In the genomic region with DNA sequence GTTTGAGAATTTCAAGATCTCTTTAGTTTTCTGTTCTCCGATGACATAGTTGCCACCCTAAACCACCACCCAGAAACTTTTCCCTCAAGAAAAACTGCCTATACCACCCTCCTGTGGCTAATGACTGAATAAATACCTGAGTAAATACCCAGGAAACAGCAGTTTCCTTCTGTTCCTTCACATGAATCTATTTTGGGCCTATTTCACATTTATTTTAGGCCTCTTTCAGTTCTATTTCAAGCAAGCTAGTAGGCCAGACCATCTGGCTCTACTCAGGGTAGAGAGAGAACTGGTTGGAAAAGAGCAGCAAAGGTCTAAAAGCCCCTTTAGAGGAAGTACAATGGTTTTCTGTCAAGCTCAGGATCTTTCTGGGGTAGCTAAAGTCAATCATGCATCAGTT, we compare ENCODE assay signal across 1 cellular context.
TF ChIP-seq lines count a peak whose summit lies in the region.

No MANE protein-coding gene starts in this region.

TF ChIP-seq in GM12878, 131 proteins besides CTCF, POLR2A, EP300 and RAD21 (continued from another document and continues in another):
- TF ChIP-seq, protein P1, sequence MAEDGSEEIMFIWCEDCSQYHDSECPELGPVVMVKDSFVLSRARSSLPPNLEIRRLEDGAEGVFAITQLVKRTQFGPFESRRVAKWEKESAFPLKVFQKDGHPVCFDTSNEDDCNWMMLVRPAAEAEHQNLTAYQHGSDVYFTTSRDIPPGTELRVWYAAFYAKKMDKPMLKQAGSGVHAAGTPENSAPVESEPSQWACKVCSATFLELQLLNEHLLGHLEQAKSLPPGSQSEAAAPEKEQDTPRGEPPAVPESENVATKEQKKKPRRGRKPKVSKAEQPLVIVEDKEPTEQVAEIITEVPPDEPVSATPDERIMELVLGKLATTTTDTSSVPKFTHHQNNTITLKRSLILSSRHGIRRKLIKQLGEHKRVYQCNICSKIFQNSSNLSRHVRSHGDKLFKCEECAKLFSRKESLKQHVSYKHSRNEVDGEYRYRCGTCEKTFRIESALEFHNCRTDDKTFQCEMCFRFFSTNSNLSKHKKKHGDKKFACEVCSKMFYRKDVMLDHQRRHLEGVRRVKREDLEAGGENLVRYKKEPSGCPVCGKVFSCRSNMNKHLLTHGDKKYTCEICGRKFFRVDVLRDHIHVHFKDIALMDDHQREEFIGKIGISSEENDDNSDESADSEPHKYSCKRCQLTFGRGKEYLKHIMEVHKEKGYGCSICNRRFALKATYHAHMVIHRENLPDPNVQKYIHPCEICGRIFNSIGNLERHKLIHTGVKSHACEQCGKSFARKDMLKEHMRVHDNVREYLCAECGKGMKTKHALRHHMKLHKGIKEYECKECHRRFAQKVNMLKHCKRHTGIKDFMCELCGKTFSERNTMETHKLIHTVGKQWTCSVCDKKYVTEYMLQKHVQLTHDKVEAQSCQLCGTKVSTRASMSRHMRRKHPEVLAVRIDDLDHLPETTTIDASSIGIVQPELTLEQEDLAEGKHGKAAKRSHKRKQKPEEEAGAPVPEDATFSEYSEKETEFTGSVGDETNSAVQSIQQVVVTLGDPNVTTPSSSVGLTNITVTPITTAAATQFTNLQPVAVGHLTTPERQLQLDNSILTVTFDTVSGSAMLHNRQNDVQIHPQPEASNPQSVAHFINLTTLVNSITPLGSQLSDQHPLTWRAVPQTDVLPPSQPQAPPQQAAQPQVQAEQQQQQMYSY (CRISPR knock-in tag; IDR thresholded peaks at IDR 0.05) = no peak
- TF ChIP-seq, protein P2, sequence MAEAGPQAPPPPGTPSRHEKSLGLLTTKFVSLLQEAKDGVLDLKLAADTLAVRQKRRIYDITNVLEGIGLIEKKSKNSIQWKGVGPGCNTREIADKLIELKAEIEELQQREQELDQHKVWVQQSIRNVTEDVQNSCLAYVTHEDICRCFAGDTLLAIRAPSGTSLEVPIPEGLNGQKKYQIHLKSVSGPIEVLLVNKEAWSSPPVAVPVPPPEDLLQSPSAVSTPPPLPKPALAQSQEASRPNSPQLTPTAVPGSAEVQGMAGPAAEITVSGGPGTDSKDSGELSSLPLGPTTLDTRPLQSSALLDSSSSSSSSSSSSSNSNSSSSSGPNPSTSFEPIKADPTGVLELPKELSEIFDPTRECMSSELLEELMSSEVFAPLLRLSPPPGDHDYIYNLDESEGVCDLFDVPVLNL (IDR thresholded peaks at IDR 0.05; ENCODE audit: low read depth, low read length) = no peak
- TF ChIP-seq SPI1 (IDR thresholded peaks at IDR 0.05; ENCODE audit: borderline replicate concordance, insufficient read depth, low read depth, low read length) (no peak), NR2F1 (conservative IDR thresholded peaks at IDR 0.05) (no peak), BCL11A (IDR thresholded peaks at IDR 0.05; ENCODE audit: low read depth, low read length) (peak; percentile 47; the same call in 1 of the 2 replicates), NBN (IDR thresholded peaks at IDR 0.05) (no peak), KAT2A (conservative IDR thresholded peaks at IDR 0.05; ENCODE audit: control insufficient read depth, low read depth, low read length) (no peak), HDAC2 (IDR thresholded peaks at IDR 0.05) (no peak), CHD2 (IDR thresholded peaks at IDR 0.05; ENCODE audit: borderline replicate concordance, low read depth, low read length) (no peak), MTA3 (IDR thresholded peaks at IDR 0.05; ENCODE audit: borderline replicate concordance, low read length) (peak; percentile 78; the same call in 1 of the 2 replicates), BMI1 (IDR thresholded peaks at IDR 0.05; ENCODE audit: borderline replicate concordance) (no peak), NFXL1 (IDR thresholded peaks at IDR 0.05; ENCODE audit: borderline replicate concordance) (no peak), POLR2AphosphoS2 (IDR thresholded peaks at IDR 0.05; ENCODE audit: low read depth, low read length) (no peak), SUPT20H (IDR thresholded peaks at IDR 0.05; ENCODE audit: borderline replicate concordance, control insufficient read depth, low read depth, low read length) (no peak), RFX5 (IDR thresholded peaks at IDR 0.05; ENCODE audit: low read depth, low read length) (no peak), SUZ12 (IDR thresholded peaks at IDR 0.05; ENCODE audit: unreplicated experiment) (no peak), SMC3 (IDR thresholded peaks at IDR 0.05; ENCODE audit: borderline replicate concordance, low read length) (peak; percentile 18; the same call in 1 of the 2 replicates), NR2C1 (IDR thresholded peaks at IDR 0.05) (no peak), CHD1 (IDR thresholded peaks at IDR 0.05; ENCODE audit: low read depth, low read length) (no peak), ETV6 (conservative IDR thresholded peaks at IDR 0.05 in 1 of 2, IDR thresholded peaks at IDR 0.05 in 1 of 2; ENCODE audit: borderline replicate concordance in 1 of 2, low read depth in 1 of 2) (peak in 1 of 2 experiments; percentile 70; a peak in 1 of 4 replicates), KLF5 (IDR thresholded peaks at IDR 0.05; ENCODE audit: partially characterized antibody) (no peak), CREM (IDR thresholded peaks at IDR 0.05; ENCODE audit: low read depth) (0 out of 2 replicates have a peak, but pooled peaks have one; percentile 46), FOXM1 (IDR thresholded peaks at IDR 0.05; ENCODE audit: low read depth, low read length) (peak; percentile 72; the same call in 1 of the 2 replicates), MEF2A (IDR thresholded peaks at IDR 0.05; ENCODE audit: insufficient read depth, low read depth, low read length) (peak; percentile 100), ATF7 (IDR thresholded peaks at IDR 0.05; ENCODE audit: low read depth) (no peak; the same call in 1 of the 2 replicates), STAT3 (IDR thresholded peaks at IDR 0.05; ENCODE audit: low read depth, low read length) (no peak), TCF12 (IDR thresholded peaks at IDR 0.05; ENCODE audit: low read depth, low read length) (peak; percentile 73; the same call in 1 of the 2 replicates), HCFC1 (IDR thresholded peaks at IDR 0.05; ENCODE audit: low read length) (no peak), ZNF622 (IDR thresholded peaks at IDR 0.05) (no peak), ZNF217 (IDR thresholded peaks at IDR 0.05) (no peak), FOS (IDR thresholded peaks at IDR 0.05; ENCODE audit: borderline replicate concordance, extremely low read depth, insufficient read length) (no peak), NFIC (IDR thresholded peaks at IDR 0.05; ENCODE audit: low read depth, low read length) (peak; percentile 84), MXI1 (IDR thresholded peaks at IDR 0.05; ENCODE audit: low read depth, low read length) (no peak), TBL1XR1 (IDR thresholded peaks at IDR 0.05; ENCODE audit: low read depth, low read length) (peak; percentile 61; the same call in 1 of the 2 replicates), MYC (IDR thresholded peaks at IDR 0.05; ENCODE audit: insufficient read depth, insufficient read length, insufficient replicate concordance, low read length, severe bottlenecking) (no peak), SMAD1 (IDR thresholded peaks at IDR 0.05; ENCODE audit: low read depth, partially characterized antibody) (no peak), NFYA (IDR thresholded peaks at IDR 0.05; ENCODE audit: borderline replicate concordance, low read depth, low read length) (no peak), ZBED1 (IDR thresholded peaks at IDR 0.05; ENCODE audit: borderline replicate concordance) (peak; percentile 57; the same call in 1 of the 2 replicates)
- TF ChIP-seq, protein P3, sequence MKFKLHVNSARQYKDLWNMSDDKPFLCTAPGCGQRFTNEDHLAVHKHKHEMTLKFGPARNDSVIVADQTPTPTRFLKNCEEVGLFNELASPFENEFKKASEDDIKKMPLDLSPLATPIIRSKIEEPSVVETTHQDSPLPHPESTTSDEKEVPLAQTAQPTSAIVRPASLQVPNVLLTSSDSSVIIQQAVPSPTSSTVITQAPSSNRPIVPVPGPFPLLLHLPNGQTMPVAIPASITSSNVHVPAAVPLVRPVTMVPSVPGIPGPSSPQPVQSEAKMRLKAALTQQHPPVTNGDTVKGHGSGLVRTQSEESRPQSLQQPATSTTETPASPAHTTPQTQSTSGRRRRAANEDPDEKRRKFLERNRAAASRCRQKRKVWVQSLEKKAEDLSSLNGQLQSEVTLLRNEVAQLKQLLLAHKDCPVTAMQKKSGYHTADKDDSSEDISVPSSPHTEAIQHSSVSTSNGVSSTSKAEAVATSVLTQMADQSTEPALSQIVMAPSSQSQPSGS (IDR thresholded peaks at IDR 0.05; ENCODE audit: low read length) = peak; percentile 74
- TF ChIP-seq, protein P4, sequence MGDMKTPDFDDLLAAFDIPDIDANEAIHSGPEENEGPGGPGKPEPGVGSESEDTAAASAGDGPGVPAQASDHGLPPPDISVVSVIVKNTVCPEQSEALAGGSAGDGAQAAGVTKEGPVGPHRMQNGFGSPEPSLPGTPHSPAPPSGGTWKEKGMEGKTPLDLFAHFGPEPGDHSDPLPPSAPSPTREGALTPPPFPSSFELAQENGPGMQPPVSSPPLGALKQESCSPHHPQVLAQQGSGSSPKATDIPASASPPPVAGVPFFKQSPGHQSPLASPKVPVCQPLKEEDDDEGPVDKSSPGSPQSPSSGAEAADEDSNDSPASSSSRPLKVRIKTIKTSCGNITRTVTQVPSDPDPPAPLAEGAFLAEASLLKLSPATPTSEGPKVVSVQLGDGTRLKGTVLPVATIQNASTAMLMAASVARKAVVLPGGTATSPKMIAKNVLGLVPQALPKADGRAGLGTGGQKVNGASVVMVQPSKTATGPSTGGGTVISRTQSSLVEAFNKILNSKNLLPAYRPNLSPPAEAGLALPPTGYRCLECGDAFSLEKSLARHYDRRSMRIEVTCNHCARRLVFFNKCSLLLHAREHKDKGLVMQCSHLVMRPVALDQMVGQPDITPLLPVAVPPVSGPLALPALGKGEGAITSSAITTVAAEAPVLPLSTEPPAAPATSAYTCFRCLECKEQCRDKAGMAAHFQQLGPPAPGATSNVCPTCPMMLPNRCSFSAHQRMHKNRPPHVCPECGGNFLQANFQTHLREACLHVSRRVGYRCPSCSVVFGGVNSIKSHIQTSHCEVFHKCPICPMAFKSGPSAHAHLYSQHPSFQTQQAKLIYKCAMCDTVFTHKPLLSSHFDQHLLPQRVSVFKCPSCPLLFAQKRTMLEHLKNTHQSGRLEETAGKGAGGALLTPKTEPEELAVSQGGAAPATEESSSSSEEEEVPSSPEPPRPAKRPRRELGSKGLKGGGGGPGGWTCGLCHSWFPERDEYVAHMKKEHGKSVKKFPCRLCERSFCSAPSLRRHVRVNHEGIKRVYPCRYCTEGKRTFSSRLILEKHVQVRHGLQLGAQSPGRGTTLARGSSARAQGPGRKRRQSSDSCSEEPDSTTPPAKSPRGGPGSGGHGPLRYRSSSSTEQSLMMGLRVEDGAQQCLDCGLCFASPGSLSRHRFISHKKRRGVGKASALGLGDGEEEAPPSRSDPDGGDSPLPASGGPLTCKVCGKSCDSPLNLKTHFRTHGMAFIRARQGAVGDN (IDR thresholded peaks at IDR 0.05) = no peak
- TF ChIP-seq, protein P5, sequence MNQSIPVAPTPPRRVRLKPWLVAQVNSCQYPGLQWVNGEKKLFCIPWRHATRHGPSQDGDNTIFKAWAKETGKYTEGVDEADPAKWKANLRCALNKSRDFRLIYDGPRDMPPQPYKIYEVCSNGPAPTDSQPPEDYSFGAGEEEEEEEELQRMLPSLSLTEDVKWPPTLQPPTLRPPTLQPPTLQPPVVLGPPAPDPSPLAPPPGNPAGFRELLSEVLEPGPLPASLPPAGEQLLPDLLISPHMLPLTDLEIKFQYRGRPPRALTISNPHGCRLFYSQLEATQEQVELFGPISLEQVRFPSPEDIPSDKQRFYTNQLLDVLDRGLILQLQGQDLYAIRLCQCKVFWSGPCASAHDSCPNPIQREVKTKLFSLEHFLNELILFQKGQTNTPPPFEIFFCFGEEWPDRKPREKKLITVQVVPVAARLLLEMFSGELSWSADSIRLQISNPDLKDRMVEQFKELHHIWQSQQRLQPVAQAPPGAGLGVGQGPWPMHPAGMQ (IDR thresholded peaks at IDR 0.05; ENCODE audit: borderline replicate concordance) = no peak
- TF ChIP-seq, protein P6, sequence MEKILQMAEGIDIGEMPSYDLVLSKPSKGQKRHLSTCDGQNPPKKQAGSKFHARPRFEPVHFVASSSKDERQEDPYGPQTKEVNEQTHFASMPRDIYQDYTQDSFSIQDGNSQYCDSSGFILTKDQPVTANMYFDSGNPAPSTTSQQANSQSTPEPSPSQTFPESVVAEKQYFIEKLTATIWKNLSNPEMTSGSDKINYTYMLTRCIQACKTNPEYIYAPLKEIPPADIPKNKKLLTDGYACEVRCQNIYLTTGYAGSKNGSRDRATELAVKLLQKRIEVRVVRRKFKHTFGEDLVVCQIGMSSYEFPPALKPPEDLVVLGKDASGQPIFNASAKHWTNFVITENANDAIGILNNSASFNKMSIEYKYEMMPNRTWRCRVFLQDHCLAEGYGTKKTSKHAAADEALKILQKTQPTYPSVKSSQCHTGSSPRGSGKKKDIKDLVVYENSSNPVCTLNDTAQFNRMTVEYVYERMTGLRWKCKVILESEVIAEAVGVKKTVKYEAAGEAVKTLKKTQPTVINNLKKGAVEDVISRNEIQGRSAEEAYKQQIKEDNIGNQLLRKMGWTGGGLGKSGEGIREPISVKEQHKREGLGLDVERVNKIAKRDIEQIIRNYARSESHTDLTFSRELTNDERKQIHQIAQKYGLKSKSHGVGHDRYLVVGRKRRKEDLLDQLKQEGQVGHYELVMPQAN (conservative IDR thresholded peaks at IDR 0.05) = no peak
- TF ChIP-seq, protein P7, sequence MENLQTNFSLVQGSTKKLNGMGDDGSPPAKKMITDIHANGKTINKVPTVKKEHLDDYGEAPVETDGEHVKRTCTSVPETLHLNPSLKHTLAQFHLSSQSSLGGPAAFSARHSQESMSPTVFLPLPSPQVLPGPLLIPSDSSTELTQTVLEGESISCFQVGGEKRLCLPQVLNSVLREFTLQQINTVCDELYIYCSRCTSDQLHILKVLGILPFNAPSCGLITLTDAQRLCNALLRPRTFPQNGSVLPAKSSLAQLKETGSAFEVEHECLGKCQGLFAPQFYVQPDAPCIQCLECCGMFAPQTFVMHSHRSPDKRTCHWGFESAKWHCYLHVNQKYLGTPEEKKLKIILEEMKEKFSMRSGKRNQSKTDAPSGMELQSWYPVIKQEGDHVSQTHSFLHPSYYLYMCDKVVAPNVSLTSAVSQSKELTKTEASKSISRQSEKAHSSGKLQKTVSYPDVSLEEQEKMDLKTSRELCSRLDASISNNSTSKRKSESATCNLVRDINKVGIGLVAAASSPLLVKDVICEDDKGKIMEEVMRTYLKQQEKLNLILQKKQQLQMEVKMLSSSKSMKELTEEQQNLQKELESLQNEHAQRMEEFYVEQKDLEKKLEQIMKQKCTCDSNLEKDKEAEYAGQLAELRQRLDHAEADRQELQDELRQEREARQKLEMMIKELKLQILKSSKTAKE (IDR thresholded peaks at IDR 0.05; ENCODE audit: low read depth, poor library complexity, severe bottlenecking) = no peak
- TF ChIP-seq, protein P8, sequence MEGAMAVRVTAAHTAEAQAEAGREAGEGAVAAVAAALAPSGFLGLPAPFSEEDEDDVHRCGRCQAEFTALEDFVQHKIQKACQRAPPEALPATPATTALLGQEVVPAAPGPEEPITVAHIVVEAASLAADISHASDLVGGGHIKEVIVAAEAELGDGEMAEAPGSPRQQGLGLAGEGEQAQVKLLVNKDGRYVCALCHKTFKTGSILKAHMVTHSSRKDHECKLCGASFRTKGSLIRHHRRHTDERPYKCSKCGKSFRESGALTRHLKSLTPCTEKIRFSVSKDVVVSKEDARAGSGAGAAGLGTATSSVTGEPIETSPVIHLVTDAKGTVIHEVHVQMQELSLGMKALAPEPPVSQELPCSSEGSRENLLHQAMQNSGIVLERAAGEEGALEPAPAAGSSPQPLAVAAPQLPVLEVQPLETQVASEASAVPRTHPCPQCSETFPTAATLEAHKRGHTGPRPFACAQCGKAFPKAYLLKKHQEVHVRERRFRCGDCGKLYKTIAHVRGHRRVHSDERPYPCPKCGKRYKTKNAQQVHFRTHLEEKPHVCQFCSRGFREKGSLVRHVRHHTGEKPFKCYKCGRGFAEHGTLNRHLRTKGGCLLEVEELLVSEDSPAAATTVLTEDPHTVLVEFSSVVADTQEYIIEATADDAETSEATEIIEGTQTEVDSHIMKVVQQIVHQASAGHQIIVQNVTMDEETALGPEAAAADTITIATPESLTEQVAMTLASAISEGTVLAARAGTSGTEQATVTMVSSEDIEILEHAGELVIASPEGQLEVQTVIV (IDR thresholded peaks at IDR 0.05; ENCODE audit: borderline replicate concordance, partially characterized antibody) = no peak
